2 cellular contexts compared by ENCODE assay signal in the genomic region with DNA sequence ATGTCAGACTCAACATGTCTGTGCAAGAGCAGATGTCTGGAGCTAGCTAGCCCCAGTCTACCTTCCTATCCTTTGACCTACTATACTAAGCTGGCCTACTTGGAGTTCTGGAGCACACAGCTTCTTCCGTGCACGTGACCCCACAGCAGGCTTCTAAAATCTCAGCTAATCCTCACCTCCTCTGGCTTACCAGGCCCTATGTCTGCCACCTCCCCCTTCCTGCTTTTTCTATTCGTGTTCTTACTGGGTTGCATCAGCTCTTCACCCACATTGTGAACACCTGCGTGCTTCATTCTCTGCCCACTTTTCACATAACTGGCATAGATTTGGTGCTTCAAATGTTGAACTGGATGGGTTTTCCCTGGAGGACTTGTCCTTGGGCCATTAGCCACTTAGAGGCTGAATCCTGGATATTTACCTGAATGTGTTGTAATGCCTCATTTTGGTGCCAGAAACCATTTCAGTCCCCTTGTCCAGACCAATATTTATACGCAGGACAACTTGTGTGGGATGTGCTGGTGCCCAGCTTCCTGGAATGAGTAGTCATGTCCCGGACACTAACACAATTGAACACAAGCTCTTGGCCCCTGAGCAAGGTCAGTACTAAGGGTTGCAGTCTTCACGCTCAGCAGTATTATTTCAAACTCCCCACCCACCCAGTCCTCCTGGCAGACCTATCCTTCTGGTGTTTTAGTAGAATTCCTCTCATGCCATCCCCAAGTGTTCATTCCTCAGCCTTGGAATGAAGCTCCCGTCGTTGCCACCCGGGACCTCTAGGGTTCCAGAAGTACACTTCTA.
A peak's percentile ranks its signal among the peaks of the same experiment; 100 is the strongest.
TF ChIP-seq lines count a peak whose summit lies in the region.

No MANE protein-coding gene starts in this region.

TF ChIP-seq in liver, 16 proteins besides CTCF, POLR2A, EP300 and RAD21:
- peak; percentile 72 to 90 for TF ChIP-seq RXRA (IDR thresholded peaks at IDR 0.05)
- peak in 1 of 2 donors; percentile 43 for TF ChIP-seq GABPA (IDR thresholded peaks at IDR 0.05 in 1 of 2, conservative IDR thresholded peaks at IDR 0.05 in 1 of 2)
- TF ChIP-seq HNF4G (IDR thresholded peaks at IDR 0.05), result peak; percentile 20
- peak; percentile 72 to 83 for TF ChIP-seq HNF4A (conservative IDR thresholded peaks at IDR 0.05)
- TF ChIP-seq ZBTB33 (IDR thresholded peaks at IDR 0.05), result peak; percentile 66
- TF ChIP-seq NR2F2 (IDR thresholded peaks at IDR 0.05), result no peak
- TF ChIP-seq TAF1 (conservative IDR thresholded peaks at IDR 0.05), result no peak
- TF ChIP-seq, protein P1, sequence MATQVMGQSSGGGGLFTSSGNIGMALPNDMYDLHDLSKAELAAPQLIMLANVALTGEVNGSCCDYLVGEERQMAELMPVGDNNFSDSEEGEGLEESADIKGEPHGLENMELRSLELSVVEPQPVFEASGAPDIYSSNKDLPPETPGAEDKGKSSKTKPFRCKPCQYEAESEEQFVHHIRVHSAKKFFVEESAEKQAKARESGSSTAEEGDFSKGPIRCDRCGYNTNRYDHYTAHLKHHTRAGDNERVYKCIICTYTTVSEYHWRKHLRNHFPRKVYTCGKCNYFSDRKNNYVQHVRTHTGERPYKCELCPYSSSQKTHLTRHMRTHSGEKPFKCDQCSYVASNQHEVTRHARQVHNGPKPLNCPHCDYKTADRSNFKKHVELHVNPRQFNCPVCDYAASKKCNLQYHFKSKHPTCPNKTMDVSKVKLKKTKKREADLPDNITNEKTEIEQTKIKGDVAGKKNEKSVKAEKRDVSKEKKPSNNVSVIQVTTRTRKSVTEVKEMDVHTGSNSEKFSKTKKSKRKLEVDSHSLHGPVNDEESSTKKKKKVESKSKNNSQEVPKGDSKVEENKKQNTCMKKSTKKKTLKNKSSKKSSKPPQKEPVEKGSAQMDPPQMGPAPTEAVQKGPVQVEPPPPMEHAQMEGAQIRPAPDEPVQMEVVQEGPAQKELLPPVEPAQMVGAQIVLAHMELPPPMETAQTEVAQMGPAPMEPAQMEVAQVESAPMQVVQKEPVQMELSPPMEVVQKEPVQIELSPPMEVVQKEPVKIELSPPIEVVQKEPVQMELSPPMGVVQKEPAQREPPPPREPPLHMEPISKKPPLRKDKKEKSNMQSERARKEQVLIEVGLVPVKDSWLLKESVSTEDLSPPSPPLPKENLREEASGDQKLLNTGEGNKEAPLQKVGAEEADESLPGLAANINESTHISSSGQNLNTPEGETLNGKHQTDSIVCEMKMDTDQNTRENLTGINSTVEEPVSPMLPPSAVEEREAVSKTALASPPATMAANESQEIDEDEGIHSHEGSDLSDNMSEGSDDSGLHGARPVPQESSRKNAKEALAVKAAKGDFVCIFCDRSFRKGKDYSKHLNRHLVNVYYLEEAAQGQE (IDR thresholded peaks at IDR 0.05), result peak; percentile 48
- TF ChIP-seq YY1 (IDR thresholded peaks at IDR 0.05), result peak; percentile 83
- TF ChIP-seq ATF3 (IDR thresholded peaks at IDR 0.05), result peak; percentile 78
- peak; percentile 82 for TF ChIP-seq SP1 (IDR thresholded peaks at IDR 0.05)
- peak; percentile 98 for TF ChIP-seq MAX (IDR thresholded peaks at IDR 0.05)
- peak; percentile 62 to 74 for TF ChIP-seq JUND (IDR thresholded peaks at IDR 0.05)
- peak; percentile 70 to 89 for TF ChIP-seq EGR1 (IDR thresholded peaks at IDR 0.05; ENCODE audit: low read depth in 2 of 2)
- TF ChIP-seq FOXA1 (IDR thresholded peaks at IDR 0.05), result peak; percentile 73
- peak; percentile 76 for TF ChIP-seq FOXA2 (IDR thresholded peaks at IDR 0.05)

TF ChIP-seq in HepG2, 621 proteins besides CTCF, POLR2A, EP300 and RAD21:
- TF ChIP-seq PLRG1 (conservative IDR thresholded peaks at IDR 0.05), result no peak
- no peak for TF ChIP-seq SMAD1 (CRISPR knock-in tag; IDR thresholded peaks at IDR 0.05; ENCODE audit: borderline replicate concordance, low read depth)
- no peak for TF ChIP-seq ATF3 (CRISPR knock-in tag; IDR thresholded peaks at IDR 0.05)
- no peak for TF ChIP-seq ZNF766 (CRISPR knock-in tag; IDR thresholded peaks at IDR 0.05; ENCODE audit: borderline replicate concordance)
- no peak for TF ChIP-seq ZNF30 (CRISPR knock-in tag; IDR thresholded peaks at IDR 0.05)
- no peak for TF ChIP-seq ZNF616 (CRISPR knock-in tag; IDR thresholded peaks at IDR 0.05; ENCODE audit: low read depth)
- no peak for TF ChIP-seq SMAD3 (CRISPR knock-in tag; IDR thresholded peaks at IDR 0.05)
- TF ChIP-seq NCOR1 (IDR thresholded peaks at IDR 0.05; ENCODE audit: borderline replicate concordance, low read length), result no peak
- no peak for TF ChIP-seq MBNL3 (CRISPR knock-in tag; conservative IDR thresholded peaks at IDR 0.05)
- TF ChIP-seq GATA4 (IDR thresholded peaks at IDR 0.05; ENCODE audit: borderline replicate concordance, low read depth), result no peak
- no peak for TF ChIP-seq TGIF2 (CRISPR knock-in tag; IDR thresholded peaks at IDR 0.05)
- no peak for TF ChIP-seq ZNF777 (CRISPR knock-in tag; IDR thresholded peaks at IDR 0.05)
- no peak for TF ChIP-seq ZNF607 (CRISPR knock-in tag; IDR thresholded peaks at IDR 0.05; ENCODE audit: borderline replicate concordance)
- TF ChIP-seq NKX3-1 (CRISPR knock-in tag; IDR thresholded peaks at IDR 0.05), result no peak
- no peak for TF ChIP-seq ZFP36 (IDR thresholded peaks at IDR 0.05; ENCODE audit: borderline replicate concordance, low read depth, low read length, partially characterized antibody)
- TF ChIP-seq, protein P2, sequence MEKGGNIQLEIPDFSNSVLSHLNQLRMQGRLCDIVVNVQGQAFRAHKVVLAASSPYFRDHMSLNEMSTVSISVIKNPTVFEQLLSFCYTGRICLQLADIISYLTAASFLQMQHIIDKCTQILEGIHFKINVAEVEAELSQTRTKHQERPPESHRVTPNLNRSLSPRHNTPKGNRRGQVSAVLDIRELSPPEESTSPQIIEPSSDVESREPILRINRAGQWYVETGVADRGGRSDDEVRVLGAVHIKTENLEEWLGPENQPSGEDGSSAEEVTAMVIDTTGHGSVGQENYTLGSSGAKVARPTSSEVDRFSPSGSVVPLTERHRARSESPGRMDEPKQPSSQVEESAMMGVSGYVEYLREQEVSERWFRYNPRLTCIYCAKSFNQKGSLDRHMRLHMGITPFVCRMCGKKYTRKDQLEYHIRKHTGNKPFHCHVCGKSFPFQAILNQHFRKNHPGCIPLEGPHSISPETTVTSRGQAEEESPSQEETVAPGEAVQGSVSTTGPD (CRISPR knock-in tag; IDR thresholded peaks at IDR 0.05), result no peak
